Comparison of ENCODE assay signal across 1 cellular context in the genomic region with DNA sequence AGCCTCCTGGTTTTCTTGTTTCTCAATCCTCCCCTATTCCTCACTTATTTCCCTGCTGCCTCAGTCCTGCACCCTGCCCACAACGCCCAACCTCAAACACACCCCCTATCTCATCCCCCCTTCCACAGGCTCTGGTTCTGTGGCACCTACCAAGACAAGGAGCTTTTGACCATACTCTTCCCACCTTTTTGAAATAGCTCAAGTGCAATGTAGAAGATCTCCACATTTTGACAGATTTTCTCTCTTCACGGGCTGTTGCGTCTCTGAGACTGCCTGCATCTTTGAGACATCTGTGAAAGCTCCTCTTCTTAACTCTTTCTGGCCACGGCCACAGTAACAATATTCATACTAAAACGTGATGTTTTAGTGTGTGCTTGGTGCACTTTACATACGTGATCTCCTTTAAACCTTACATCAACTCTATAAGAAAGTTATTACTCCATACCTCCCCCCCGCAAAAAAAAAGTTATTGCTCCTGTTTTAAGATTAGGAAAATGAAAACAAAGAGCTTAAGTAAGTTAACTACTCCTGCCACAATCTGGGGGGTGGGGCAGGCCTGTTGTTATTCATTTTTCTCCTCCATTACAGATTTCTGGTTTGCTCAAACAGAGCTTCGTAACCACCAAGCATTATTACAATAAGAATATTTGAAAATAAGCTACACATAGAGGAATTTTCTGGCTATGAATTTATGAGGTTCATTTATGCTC.
A peak's percentile ranks its signal among the peaks of the same experiment; 100 is the strongest.
TF ChIP-seq lines count a peak whose summit lies in the region.

No MANE protein-coding gene starts in this region.

TF ChIP-seq in K562, 482 proteins besides CTCF, POLR2A, EP300 and RAD21 (continued from another document):
- TF ChIP-seq, protein P1, sequence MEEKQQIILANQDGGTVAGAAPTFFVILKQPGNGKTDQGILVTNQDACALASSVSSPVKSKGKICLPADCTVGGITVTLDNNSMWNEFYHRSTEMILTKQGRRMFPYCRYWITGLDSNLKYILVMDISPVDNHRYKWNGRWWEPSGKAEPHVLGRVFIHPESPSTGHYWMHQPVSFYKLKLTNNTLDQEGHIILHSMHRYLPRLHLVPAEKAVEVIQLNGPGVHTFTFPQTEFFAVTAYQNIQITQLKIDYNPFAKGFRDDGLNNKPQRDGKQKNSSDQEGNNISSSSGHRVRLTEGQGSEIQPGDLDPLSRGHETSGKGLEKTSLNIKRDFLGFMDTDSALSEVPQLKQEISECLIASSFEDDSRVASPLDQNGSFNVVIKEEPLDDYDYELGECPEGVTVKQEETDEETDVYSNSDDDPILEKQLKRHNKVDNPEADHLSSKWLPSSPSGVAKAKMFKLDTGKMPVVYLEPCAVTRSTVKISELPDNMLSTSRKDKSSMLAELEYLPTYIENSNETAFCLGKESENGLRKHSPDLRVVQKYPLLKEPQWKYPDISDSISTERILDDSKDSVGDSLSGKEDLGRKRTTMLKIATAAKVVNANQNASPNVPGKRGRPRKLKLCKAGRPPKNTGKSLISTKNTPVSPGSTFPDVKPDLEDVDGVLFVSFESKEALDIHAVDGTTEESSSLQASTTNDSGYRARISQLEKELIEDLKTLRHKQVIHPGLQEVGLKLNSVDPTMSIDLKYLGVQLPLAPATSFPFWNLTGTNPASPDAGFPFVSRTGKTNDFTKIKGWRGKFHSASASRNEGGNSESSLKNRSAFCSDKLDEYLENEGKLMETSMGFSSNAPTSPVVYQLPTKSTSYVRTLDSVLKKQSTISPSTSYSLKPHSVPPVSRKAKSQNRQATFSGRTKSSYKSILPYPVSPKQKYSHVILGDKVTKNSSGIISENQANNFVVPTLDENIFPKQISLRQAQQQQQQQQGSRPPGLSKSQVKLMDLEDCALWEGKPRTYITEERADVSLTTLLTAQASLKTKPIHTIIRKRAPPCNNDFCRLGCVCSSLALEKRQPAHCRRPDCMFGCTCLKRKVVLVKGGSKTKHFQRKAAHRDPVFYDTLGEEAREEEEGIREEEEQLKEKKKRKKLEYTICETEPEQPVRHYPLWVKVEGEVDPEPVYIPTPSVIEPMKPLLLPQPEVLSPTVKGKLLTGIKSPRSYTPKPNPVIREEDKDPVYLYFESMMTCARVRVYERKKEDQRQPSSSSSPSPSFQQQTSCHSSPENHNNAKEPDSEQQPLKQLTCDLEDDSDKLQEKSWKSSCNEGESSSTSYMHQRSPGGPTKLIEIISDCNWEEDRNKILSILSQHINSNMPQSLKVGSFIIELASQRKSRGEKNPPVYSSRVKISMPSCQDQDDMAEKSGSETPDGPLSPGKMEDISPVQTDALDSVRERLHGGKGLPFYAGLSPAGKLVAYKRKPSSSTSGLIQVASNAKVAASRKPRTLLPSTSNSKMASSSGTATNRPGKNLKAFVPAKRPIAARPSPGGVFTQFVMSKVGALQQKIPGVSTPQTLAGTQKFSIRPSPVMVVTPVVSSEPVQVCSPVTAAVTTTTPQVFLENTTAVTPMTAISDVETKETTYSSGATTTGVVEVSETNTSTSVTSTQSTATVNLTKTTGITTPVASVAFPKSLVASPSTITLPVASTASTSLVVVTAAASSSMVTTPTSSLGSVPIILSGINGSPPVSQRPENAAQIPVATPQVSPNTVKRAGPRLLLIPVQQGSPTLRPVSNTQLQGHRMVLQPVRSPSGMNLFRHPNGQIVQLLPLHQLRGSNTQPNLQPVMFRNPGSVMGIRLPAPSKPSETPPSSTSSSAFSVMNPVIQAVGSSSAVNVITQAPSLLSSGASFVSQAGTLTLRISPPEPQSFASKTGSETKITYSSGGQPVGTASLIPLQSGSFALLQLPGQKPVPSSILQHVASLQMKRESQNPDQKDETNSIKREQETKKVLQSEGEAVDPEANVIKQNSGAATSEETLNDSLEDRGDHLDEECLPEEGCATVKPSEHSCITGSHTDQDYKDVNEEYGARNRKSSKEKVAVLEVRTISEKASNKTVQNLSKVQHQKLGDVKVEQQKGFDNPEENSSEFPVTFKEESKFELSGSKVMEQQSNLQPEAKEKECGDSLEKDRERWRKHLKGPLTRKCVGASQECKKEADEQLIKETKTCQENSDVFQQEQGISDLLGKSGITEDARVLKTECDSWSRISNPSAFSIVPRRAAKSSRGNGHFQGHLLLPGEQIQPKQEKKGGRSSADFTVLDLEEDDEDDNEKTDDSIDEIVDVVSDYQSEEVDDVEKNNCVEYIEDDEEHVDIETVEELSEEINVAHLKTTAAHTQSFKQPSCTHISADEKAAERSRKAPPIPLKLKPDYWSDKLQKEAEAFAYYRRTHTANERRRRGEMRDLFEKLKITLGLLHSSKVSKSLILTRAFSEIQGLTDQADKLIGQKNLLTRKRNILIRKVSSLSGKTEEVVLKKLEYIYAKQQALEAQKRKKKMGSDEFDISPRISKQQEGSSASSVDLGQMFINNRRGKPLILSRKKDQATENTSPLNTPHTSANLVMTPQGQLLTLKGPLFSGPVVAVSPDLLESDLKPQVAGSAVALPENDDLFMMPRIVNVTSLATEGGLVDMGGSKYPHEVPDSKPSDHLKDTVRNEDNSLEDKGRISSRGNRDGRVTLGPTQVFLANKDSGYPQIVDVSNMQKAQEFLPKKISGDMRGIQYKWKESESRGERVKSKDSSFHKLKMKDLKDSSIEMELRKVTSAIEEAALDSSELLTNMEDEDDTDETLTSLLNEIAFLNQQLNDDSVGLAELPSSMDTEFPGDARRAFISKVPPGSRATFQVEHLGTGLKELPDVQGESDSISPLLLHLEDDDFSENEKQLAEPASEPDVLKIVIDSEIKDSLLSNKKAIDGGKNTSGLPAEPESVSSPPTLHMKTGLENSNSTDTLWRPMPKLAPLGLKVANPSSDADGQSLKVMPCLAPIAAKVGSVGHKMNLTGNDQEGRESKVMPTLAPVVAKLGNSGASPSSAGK (IDR thresholded peaks at IDR 0.05) = no peak
- TF ChIP-seq, protein P2, sequence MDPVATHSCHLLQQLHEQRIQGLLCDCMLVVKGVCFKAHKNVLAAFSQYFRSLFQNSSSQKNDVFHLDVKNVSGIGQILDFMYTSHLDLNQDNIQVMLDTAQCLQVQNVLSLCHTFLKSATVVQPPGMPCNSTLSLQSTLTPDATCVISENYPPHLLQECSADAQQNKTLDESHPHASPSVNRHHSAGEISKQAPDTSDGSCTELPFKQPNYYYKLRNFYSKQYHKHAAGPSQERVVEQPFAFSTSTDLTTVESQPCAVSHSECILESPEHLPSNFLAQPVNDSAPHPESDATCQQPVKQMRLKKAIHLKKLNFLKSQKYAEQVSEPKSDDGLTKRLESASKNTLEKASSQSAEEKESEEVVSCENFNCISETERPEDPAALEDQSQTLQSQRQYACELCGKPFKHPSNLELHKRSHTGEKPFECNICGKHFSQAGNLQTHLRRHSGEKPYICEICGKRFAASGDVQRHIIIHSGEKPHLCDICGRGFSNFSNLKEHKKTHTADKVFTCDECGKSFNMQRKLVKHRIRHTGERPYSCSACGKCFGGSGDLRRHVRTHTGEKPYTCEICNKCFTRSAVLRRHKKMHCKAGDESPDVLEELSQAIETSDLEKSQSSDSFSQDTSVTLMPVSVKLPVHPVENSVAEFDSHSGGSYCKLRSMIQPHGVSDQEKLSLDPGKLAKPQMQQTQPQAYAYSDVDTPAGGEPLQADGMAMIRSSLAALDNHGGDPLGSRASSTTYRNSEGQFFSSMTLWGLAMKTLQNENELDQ (CRISPR knock-in tag; IDR thresholded peaks at IDR 0.05; ENCODE audit: borderline replicate concordance) = no peak
- TF ChIP-seq NR1H2 (CRISPR knock-in tag; IDR thresholded peaks at IDR 0.05) (no peak), ZKSCAN1 (IDR thresholded peaks at IDR 0.05; ENCODE audit: low read depth, low read length) (no peak), ETS2 (tag; IDR thresholded peaks at IDR 0.05; ENCODE audit: borderline replicate concordance, poor library complexity, severe bottlenecking) (no peak)
- TF ChIP-seq, protein P3, sequence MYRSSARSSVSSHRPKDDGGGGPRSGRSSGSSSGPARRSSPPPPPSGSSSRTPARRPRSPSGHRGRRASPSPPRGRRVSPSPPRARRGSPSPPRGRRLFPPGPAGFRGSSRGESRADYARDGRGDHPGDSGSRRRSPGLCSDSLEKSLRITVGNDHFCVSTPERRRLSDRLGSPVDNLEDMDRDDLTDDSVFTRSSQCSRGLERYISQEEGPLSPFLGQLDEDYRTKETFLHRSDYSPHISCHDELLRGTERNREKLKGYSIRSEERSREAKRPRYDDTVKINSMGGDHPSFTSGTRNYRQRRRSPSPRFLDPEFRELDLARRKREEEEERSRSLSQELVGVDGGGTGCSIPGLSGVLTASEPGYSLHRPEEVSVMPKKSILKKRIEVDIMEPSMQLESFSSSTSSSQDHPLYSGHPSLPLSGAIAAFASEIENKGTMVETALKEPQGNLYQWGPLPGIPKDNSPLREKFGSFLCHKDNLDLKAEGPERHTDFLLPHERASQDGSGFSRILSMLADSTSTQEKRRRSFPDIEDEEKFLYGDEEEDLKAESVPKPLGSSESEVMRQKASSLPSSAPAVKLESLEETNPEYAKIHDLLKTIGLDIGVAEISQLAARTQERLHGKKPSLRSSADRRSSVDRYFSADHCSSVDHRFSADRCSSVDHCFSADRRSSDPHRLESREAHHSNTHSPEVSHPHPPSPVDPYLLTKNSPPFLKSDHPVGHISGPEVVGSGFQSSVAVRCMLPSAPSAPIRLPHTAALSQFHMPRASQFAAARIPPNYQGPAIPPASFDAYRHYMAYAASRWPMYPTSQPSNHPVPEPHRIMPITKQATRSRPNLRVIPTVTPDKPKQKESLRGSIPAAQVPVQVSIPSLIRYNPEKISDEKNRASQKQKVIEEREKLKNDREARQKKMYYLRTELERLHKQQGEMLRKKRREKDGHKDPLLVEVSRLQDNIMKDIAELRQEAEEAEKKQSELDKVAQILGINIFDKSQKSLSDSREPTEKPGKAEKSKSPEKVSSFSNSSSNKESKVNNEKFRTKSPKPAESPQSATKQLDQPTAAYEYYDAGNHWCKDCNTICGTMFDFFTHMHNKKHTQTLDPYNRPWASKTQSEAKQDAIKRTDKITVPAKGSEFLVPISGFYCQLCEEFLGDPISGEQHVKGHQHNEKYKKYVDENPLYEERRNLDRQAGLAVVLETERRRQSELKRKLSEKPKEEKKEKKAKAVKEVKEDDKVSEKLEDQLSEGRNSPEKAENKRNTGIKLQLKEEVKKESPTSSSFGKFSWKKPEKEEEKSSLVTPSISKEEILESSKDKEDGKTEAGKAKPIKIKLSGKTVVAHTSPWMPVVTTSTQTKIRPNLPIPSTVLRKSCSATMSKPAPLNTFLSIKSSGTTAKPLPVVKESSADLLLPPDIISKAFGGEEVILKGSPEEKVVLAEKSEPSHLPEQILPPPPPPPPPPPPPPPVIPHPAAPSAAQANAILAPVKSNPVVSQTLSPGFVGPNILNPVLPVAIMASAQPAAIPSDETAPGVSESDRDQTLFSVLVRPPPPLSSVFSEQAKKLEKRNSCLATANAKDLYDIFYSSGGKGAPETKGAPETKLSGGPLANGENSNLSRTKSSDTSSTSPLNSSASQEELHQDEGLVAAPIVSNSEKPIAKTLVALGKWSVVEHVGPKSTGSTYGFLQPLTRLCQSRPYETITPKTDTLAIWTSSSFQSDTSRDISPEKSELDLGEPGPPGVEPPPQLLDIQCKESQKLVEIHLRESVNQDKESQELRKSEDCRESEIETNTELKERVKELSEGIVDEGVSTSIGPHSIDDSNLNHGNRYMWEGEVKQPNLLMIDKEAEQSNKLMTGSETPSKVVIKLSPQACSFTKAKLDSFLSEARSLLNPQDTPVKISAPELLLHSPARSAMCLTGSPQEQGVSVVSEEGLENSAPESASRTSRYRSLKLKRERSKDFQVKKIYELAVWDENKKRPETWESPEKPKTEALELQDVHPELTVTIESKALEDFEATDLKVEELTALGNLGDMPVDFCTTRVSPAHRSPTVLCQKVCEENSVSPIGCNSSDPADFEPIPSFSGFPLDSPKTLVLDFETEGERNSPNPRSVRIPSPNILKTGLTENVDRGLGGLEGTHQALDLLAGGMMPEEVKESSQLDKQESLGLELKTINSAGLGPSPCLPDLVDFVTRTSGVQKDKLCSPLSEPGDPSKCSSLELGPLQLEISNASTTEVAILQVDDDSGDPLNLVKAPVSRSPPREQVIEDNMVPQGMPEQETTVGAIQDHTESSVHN (IDR thresholded peaks at IDR 0.05; ENCODE audit: borderline replicate concordance in 1 of 2, low read depth in 1 of 2) = 0 out of 4 replicates have a peak, but pooled peaks of 1 of the 2 experiments have one; percentile 24
TF ChIP-seq in K562: peak in this region for 26.
